ENCODE assay signal across 21 cellular contexts in genomic region chr9:112011051-112011620, GRCh38.
DNase-seq lines count a peak whose midpoint lies in the region; ATAC-seq and TF ChIP-seq lines count a peak whose summit lies in the region.
"Had no signal": no experiment of that assay in that cellular context is flagged by ENCODE, and none has a peak within 500 bp of the region (broad histone marks: within the 10 kb centered on the region; RNA-seq: fewer than 3 reads in every experiment).

No MANE protein-coding gene starts in this region.

- 84% methylated on average over 3 of the region's 3 CpGs for WGBS in hepatocyte (ENCODE audit: low lambda C conversion rate, missing lambda C conversion rate)

- H3K27ac Mint-ChIP-seq in HFFc6 (peak overlapping the region; percentile 95), activated B cell treated with CpG ODN at 0.5 μM for 24 hours (peak overlapping the region; percentile 93)
- H3K27ac Mint-ChIP-seq: neural progenitor cell had no signal

- H3K9me2 ChIP-seq in hepatocyte (replicated peaks; ENCODE audit: insufficient read depth), result no peaks in the 10 kb centered on the region

- H4K20me1 ChIP-seq in hepatocyte (ENCODE audit: insufficient read depth, poor library complexity, severe bottlenecking), result no peaks in the 10 kb centered on the region

- H3K36me3 ChIP-seq in hepatocyte (replicated peaks; ENCODE audit: insufficient read depth, low read depth) (no peaks in the 10 kb centered on the region), upper lobe of right lung (no peaks in the 10 kb centered on the region)
- H3K36me3 ChIP-seq: heart right ventricle, neural progenitor cell, thyroid gland had no signal

- no peaks in the 10 kb centered on the region for H3K9me3 Mint-ChIP-seq in HFFc6
- no peaks in the 10 kb centered on the region for H3K9me3 Mint-ChIP-seq in activated B cell treated with CpG ODN at 0.5 μM for 24 hours
- H3K9me3 Mint-ChIP-seq: activated naive CD8-positive, alpha-beta T cell treated with anti-CD3 and anti-CD28 coated beads, Interleukin-2, amount 50 U/mL, for 24 hours had no signal

- no peak overlapping the region for H3K4me3 ChIP-seq in hepatocyte
- no peak overlapping the region for H3K4me3 ChIP-seq in upper lobe of right lung
- H3K4me3 ChIP-seq: heart right ventricle, neural progenitor cell, thyroid gland had no signal

- DNase-seq in HFFc6, result no peak
- no peak for DNase-seq in activated B cell treated with CpG ODN at 0.5 μM for 24 hours
- no peak for DNase-seq in hepatocyte (ENCODE audit: low spot score)
- DNase-seq in upper lobe of right lung, result no peak
- no peak for DNase-seq in stimulated activated CD4-positive, alpha-beta T cell treated with anti-CD3 and anti-CD28 coated beads, Interleukin-4, amount 100 ng/mL, for 1 hour
- no peak for DNase-seq in iPS-NIHi11 (ENCODE audit: low spot score)
- DNase-seq in hepatic stellate cell (ENCODE audit: low spot score), result no peak
- DNase-seq: activated CD8-positive, alpha-beta memory T cell treated with anti-CD3 and anti-CD28 coated beads, Interleukin-2, amount 50 U/mL, for 48 hours; activated effector memory CD4-positive, alpha-beta T cell treated with anti-CD3 and anti-CD28 coated beads, Interleukin-2, amount 50 U/mL, for 16 hours; activated naive CD8-positive, alpha-beta T cell treated with anti-CD3 and anti-CD28 coated beads, Interleukin-2, amount 50 U/mL, for 24 hours; COR-L47; DMS79 treated with DMSO at 0.1 percent for 48 hours; heart right ventricle; Karpas-422; NCI-H187; NCI-H748 treated with DMSO at 0.1 percent for 48 hours; stimulated activated CD4-positive, alpha-beta T cell treated with anti-CD3 and anti-CD28 coated beads, Interleukin-1b, Interleukin-23, amount 100 ng/mL, for 48 hours; stimulated activated naive CD4-positive, alpha-beta T cell had no signal

- H3K79me2 ChIP-seq in hepatocyte, result no peaks in the 10 kb centered on the region

- H3K4me2 ChIP-seq in hepatocyte, result no peak overlapping the region
- H3K4me2 ChIP-seq: neural progenitor cell had no signal

- H3K4me1 ChIP-seq in hepatocyte (ENCODE audit: insufficient read depth) (peaks cover 29% of the 10 kb centered on the region), upper lobe of right lung (peaks cover 21% of the 10 kb centered on the region)

- H3K27me3 Mint-ChIP-seq in HFFc6 (ENCODE audit: insufficient read depth) (no peaks in the 10 kb centered on the region; the same call in 1 of the 2 replicates), activated B cell treated with CpG ODN at 0.5 μM for 24 hours (no peaks in the 10 kb centered on the region)

- no peak overlapping the region for H2AFZ ChIP-seq in hepatocyte
- H2AFZ ChIP-seq: neural progenitor cell had no signal

- H3K4me1 Mint-ChIP-seq in HFFc6 (ENCODE audit: low read depth) (peaks cover 61% of the 10 kb centered on the region), activated B cell treated with CpG ODN at 0.5 μM for 24 hours (peaks cover 79% of the 10 kb centered on the region)

- CTCF ChIA-PET in activated B cell treated with CpG ODN at 0.5 μM for 24 hours (lab: Charles Lee), result interaction anchor here (2.3 to 4.5 kb wide), 2 partner anchors 24 to 64 kb away, joined by 10 to 29 read pairs; no protein-coding TSS in a partner anchor

- H3K9me3 ChIP-seq in hepatocyte (ENCODE audit: low read depth), result no peaks in the 10 kb centered on the region
- no peaks in the 10 kb centered on the region for H3K9me3 ChIP-seq in upper lobe of right lung
- H3K9me3 ChIP-seq: heart right ventricle, thyroid gland had no signal

- no peaks in the 10 kb centered on the region for H3K27me3 ChIP-seq in hepatocyte
- H3K27me3 ChIP-seq in upper lobe of right lung, result no peaks in the 10 kb centered on the region
- H3K27me3 ChIP-seq: heart right ventricle, neural progenitor cell, thyroid gland had no signal

- H3K4me3 Mint-ChIP-seq in HFFc6, result no peak overlapping the region
- no peak overlapping the region for H3K4me3 Mint-ChIP-seq in activated B cell treated with CpG ODN at 0.5 μM for 24 hours
- H3K4me3 Mint-ChIP-seq: activated naive CD8-positive, alpha-beta T cell treated with anti-CD3 and anti-CD28 coated beads, Interleukin-2, amount 50 U/mL, for 24 hours; neural progenitor cell had no signal

- no peak for ATAC-seq in activated B cell treated with CpG ODN at 0.5 μM for 24 hours (ENCODE audit: low read depth)
- no peak for ATAC-seq in upper lobe of right lung
- no peak for ATAC-seq in HG02870 (IDR thresholded peaks at IDR 0.05; ENCODE audit: unreplicated experiment)
- ATAC-seq: activated naive CD8-positive, alpha-beta T cell treated with anti-CD3 and anti-CD28 coated beads, Interleukin-2, amount 50 U/mL, for 24 hours had no signal

- H3K27ac ChIP-seq in hepatocyte, result peak overlapping the region; percentile 96
- H3K27ac ChIP-seq in upper lobe of right lung, result peak overlapping the region; percentile 58
- H3K27ac ChIP-seq: neural progenitor cell had no signal

- no peak for TF ChIP-seq CTCF in HFFc6 (IDR thresholded peaks at IDR 0.05)
- TF ChIP-seq CTCF in activated B cell treated with CpG ODN at 0.5 μM for 24 hours (IDR thresholded peaks at IDR 0.05), result no peak
- TF ChIP-seq CTCF in hepatocyte (IDR thresholded peaks at IDR 0.05; ENCODE audit: poor library complexity), result no peak
- TF ChIP-seq CTCF in upper lobe of right lung (IDR thresholded peaks at IDR 0.05), result no peak

- H3K36me3 Mint-ChIP-seq in HFFc6 (ENCODE audit: low read depth), result no peaks in the 10 kb centered on the region
- H3K36me3 Mint-ChIP-seq in activated B cell treated with CpG ODN at 0.5 μM for 24 hours (ENCODE audit: low read depth), result no peaks in the 10 kb centered on the region
- H3K36me3 Mint-ChIP-seq: neural progenitor cell had no signal

- POLR2A ChIA-PET in activated B cell treated with CpG ODN at 0.5 μM for 24 hours (lab: Charles Lee), result interaction anchor here (1.8 to 12.8 kb wide), 10 partner anchors 11 to 114 kb away, joined by 7 to 308 read pairs (median 24); partner anchors contain the start of gene UGCG

- intact Hi-C loops in activated B cell treated with CpG ODN at 0.5 μM for 24 hours (cut with micrococcal nuclease) (loop anchor here (5.0 kb wide), 1 partner anchor 321 kb away; the partner anchor contains the start of gene PTBP3), upper lobe of right lung (cut with DNase I) (no loop called here)
